Comparison of ENCODE assay signal across 10 cellular contexts in genomic region chr4:83255584-83255983, GRCh38. TPM values are rescaled to one million over a fixed set of nuclear protein-coding genes. Genes with fewer than 3 reads are reported as not detected.
DNase-seq lines count a peak whose midpoint lies in the region; ATAC-seq and FAIRE-seq lines count a peak whose summit lies in the region.
"Had no signal": no experiment of that assay in that cellular context is flagged by ENCODE, and none has a peak within 500 bp of the region (broad histone marks: within the 10 kb centered on the region; RNA-seq: fewer than 3 reads in every experiment).

No MANE protein-coding gene starts in this region.

- peak; percentile 24 for DNase-seq in SIG-M5 treated with dmso at 0.1 percent for 504 hours (lab: John Stamatoyannopoulos, UW; ENCODE audit: unreplicated experiment)
- no peak for DNase-seq in SIG-M5 (lab: John Stamatoyannopoulos, UW)
- peak; percentile 23 to 61 for DNase-seq in SW 1271 (lab: John Stamatoyannopoulos, UW)
- peak; percentile 92 for DNase-seq in fibroblast of the conjunctiva (ENCODE audit: low read depth)
- peak; percentile 55 for DNase-seq in urothelium cell line (ENCODE audit: low spot score)
- DNase-seq in NCI-H187 treated with DMSO at 0.1 percent for 48 hours (lab: John Stamatoyannopoulos, UW) = no peak
- DNase-seq in activated CD8-positive, alpha-beta memory T cell treated with anti-CD3 and anti-CD28 coated beads, Interleukin-2, amount 10 ng/mL, durations not matched to agents 7 days and 5 days = no peak
- no peak for DNase-seq in DMS79 treated with DMSO at 0.1 percent for 48 hours (lab: John Stamatoyannopoulos, UW)
- DNase-seq: MM.1S had no signal

- no peak for FAIRE-seq in urothelium cell line (lab: Jason Lieb, UNC)

- H3K4me1 Mint-ChIP-seq in activated CD8-positive, alpha-beta memory T cell treated with anti-CD3 and anti-CD28 coated beads, Interleukin-2, amount 10 ng/mL, durations not matched to agents 7 days and 5 days = peaks cover 14% of the 10 kb centered on the region

- no peaks in the 10 kb centered on the region for H3K9me3 Mint-ChIP-seq in activated CD8-positive, alpha-beta memory T cell treated with anti-CD3 and anti-CD28 coated beads, Interleukin-2, amount 10 ng/mL, durations not matched to agents 7 days and 5 days (ENCODE audit: low read depth)
- H3K9me3 Mint-ChIP-seq: WTC11 had no signal

- no peak for ATAC-seq in activated CD8-positive, alpha-beta memory T cell treated with anti-CD3 and anti-CD28 coated beads, Interleukin-2, amount 10 ng/mL, durations not matched to agents 7 days and 5 days
- ATAC-seq: WTC11 had no signal

- no peak overlapping the region for H3K4me3 Mint-ChIP-seq in activated CD8-positive, alpha-beta memory T cell treated with anti-CD3 and anti-CD28 coated beads, Interleukin-2, amount 10 ng/mL, durations not matched to agents 7 days and 5 days
- H3K4me3 Mint-ChIP-seq: WTC11 had no signal

- CTCF ChIA-PET in activated CD8-positive, alpha-beta memory T cell treated with anti-CD3 and anti-CD28 coated beads, Interleukin-2, amount 10 ng/mL, durations not matched to agents 7 days and 5 days (lab: Charles Lee) = interaction anchor here (5.5 kb wide), 1 partner anchor 19 kb away, joined by 52 read pairs; no protein-coding TSS in a partner anchor

- peaks cover 16% of the 10 kb centered on the region for H3K36me3 Mint-ChIP-seq in activated CD8-positive, alpha-beta memory T cell treated with anti-CD3 and anti-CD28 coated beads, Interleukin-2, amount 10 ng/mL, durations not matched to agents 7 days and 5 days
- H3K36me3 Mint-ChIP-seq: WTC11 had no signal

- H3K27me3 Mint-ChIP-seq in activated CD8-positive, alpha-beta memory T cell treated with anti-CD3 and anti-CD28 coated beads, Interleukin-2, amount 10 ng/mL, durations not matched to agents 7 days and 5 days = peaks cover 5% of the 10 kb centered on the region

- H3K27ac Mint-ChIP-seq in activated CD8-positive, alpha-beta memory T cell treated with anti-CD3 and anti-CD28 coated beads, Interleukin-2, amount 10 ng/mL, durations not matched to agents 7 days and 5 days = no peak overlapping the region
- H3K27ac Mint-ChIP-seq: WTC11 had no signal

RNA-seq across cellular contexts. Expression of gene COQ2, which starts 29.0 kb away (rescaled TPM):
- 10 to 100 TPM; 20.6 to 21.9 TPM for total RNA-seq in activated CD8-positive, alpha-beta memory T cell treated with anti-CD3 and anti-CD28 coated beads, Interleukin-2, amount 10 ng/mL, durations not matched to agents 7 days and 5 days

Comparison
In these comparisons a context has a peak if more than half of its experiments do, and no peak if none do; other contexts are left out.
1. DNase-seq: peak in SIG-M5 treated with dmso at 0.1 percent for 504 hours (single experiment), SW 1271 (2 of 2), fibroblast of the conjunctiva (single experiment) and urothelium cell line (single experiment); none in SIG-M5 (single experiment), NCI-H187 treated with DMSO at 0.1 percent for 48 hours (single experiment), activated CD8-positive, alpha-beta memory T cell treated with anti-CD3 and anti-CD28 coated beads, Interleukin-2, amount 10 ng/mL, durations not matched to agents 7 days and 5 days (single experiment) and DMS79 treated with DMSO at 0.1 percent for 48 hours (single experiment).